In the genomic region with DNA sequence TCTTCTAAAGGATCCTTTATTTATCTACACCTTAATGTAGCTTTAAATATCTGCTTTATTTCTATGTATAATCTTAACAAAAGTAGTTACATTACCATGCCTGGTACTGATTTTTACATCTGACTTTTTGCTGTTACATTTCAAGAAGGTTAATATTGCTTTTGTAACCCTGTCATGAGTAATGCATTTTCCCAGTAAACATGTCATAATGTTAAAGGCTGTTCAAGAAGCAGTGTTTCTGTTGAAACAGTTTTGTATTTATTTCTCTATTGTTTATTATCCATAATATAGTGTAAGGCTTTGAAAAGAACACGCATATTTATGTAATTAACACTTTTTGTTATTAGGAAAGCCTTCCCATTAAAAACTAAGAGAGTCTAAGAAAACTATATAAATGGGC, we compare ENCODE assay signal across 27 cellular contexts.
"Had no signal": no experiment of that assay in that cellular context is flagged by ENCODE, and none has a peak within 500 bp of the region (broad histone marks: within the 10 kb centered on the region; RNA-seq: fewer than 3 reads in every experiment).

No MANE protein-coding gene starts in this region.

- H3K4me1 ChIP-seq: gastroesophageal sphincter, uterus had no signal

- ATAC-seq: activated CD4-positive, CD25-positive, alpha-beta regulatory T cell treated with anti-CD3 and anti-CD28 coated beads, Interleukin-2, amount 50 U/mL, for 24 hours; gastroesophageal sphincter; left colon; naive thymus-derived CD4-positive, alpha-beta T cell; right cardiac atrium; T-helper 17 cell had no signal

- H3K4me3 ChIP-seq: gastroesophageal sphincter, thoracic aorta, uterus had no signal

- DNase-seq: activated CD4-positive, alpha-beta memory T cell treated with anti-CD3 and anti-CD28 coated beads for 36 hours; activated CD4-positive, alpha-beta T cell treated with anti-CD3 and anti-CD28 coated beads for 48 hours; activated CD8-positive, alpha-beta memory T cell treated with anti-CD3 and anti-CD28 coated beads, Interleukin-2, amount 50 U/mL, for 4 hours; activated effector memory CD4-positive, alpha-beta T cell treated with anti-CD3 and anti-CD28 coated beads, Interleukin-2, amount 50 U/mL, for 16 hours; activated naive CD4-positive, alpha-beta T cell treated with anti-CD3 and anti-CD28 coated beads for 36 hours; activated naive CD8-positive, alpha-beta T cell treated with anti-CD3 and anti-CD28 coated beads, Interleukin-2, amount 10 ng/mL, durations not matched to agents 7 days and 5 days; activated T-cell treated with anti-CD3 and anti-CD28 coated beads, Interleukin-2, amount 50 U/mL, for 1 hour; central memory CD4-positive, alpha-beta T cell; effector CD8-positive, alpha-beta T cell; head of caudate nucleus; hippocampal formation; left colon; mammary epithelial cell; midbrain; naive thymus-derived CD4-positive, alpha-beta T cell; posterior cingulate gyrus; right cardiac atrium; stimulated activated CD4-positive, alpha-beta T cell treated with anti-CD3 and anti-CD28 coated beads, Interleukin-15, amount 100 ng/mL, for 24 hours; stimulated activated CD4-positive, alpha-beta T cell treated with anti-CD3 and anti-CD28 coated beads, Interleukin-2, amount 100 ng/mL, for 24 hours; stimulated activated naive CD4-positive, alpha-beta T cell treated with Interleukin-2 at 50 U/mL for 16 hours; T-helper 17 cell; T1000; uterus; WERI-Rb-1 had no signal

- H3K9me3 ChIP-seq: gastroesophageal sphincter, thoracic aorta, uterus had no signal

- H3K27me3 ChIP-seq: gastroesophageal sphincter, uterus had no signal

- H3K36me3 ChIP-seq: gastroesophageal sphincter, thoracic aorta, uterus, WERI-Rb-1 had no signal

- H3K27ac ChIP-seq: gastroesophageal sphincter, thoracic aorta, uterus, WERI-Rb-1 had no signal
